ENCODE assay signal across 1 cellular context in genomic region chr19:15869109-15869555, GRCh38.
TF ChIP-seq lines count a peak whose summit lies in the region.

No MANE protein-coding gene starts in this region.

TF ChIP-seq in HepG2, 621 proteins besides CTCF, POLR2A, EP300 and RAD21 (continues in another document):
- TF ChIP-seq NFAT5 (CRISPR knock-in tag; IDR thresholded peaks at IDR 0.05) (no peak), TBX3 (IDR thresholded peaks at IDR 0.05; ENCODE audit: borderline replicate concordance) (no peak), ZNF7 (CRISPR knock-in tag; IDR thresholded peaks at IDR 0.05) (no peak), ZNF740 (CRISPR knock-in tag; IDR thresholded peaks at IDR 0.05) (peak; percentile 94), MTF2 (CRISPR knock-in tag; IDR thresholded peaks at IDR 0.05; ENCODE audit: borderline replicate concordance) (no peak), KAT8 (CRISPR knock-in tag; IDR thresholded peaks at IDR 0.05) (no peak), DNMT3B (CRISPR knock-in tag; conservative IDR thresholded peaks at IDR 0.05) (no peak), SRF (IDR thresholded peaks at IDR 0.05; ENCODE audit: low read depth, low read length) (no peak), E2F5 (CRISPR knock-in tag; conservative IDR thresholded peaks at IDR 0.05) (no peak), CAMTA2 (CRISPR knock-in tag; IDR thresholded peaks at IDR 0.05; ENCODE audit: borderline replicate concordance) (no peak), NR3C1 (CRISPR knock-in tag; IDR thresholded peaks at IDR 0.05) (no peak), ATF4 (CRISPR knock-in tag; IDR thresholded peaks at IDR 0.05) (peak in 1 of 2 experiments; percentile 55; a peak in 1 of 4 replicates), ZNF350 (CRISPR knock-in tag; IDR thresholded peaks at IDR 0.05; ENCODE audit: borderline replicate concordance, low read depth) (no peak), HMG20A (CRISPR knock-in tag; IDR thresholded peaks at IDR 0.05; ENCODE audit: borderline replicate concordance) (no peak), ZNF710 (CRISPR knock-in tag; IDR thresholded peaks at IDR 0.05; ENCODE audit: borderline replicate concordance) (0 out of 2 replicates have a peak, but pooled peaks have one; percentile 20), SNAPC5 (CRISPR knock-in tag; IDR thresholded peaks at IDR 0.05; ENCODE audit: borderline replicate concordance) (no peak), CCAR2 (optimal IDR thresholded peaks at IDR 0.05; ENCODE audit: low read depth, low read length) (no peak), ELK4 (CRISPR knock-in tag; IDR thresholded peaks at IDR 0.05; ENCODE audit: borderline replicate concordance) (no peak), ZNF407 (CRISPR knock-in tag; IDR thresholded peaks at IDR 0.05; ENCODE audit: not compliant biosample characterization) (no peak), HCFC1 (IDR thresholded peaks at IDR 0.05; ENCODE audit: low read depth, low read length) (no peak), PAWR (CRISPR knock-in tag; IDR thresholded peaks at IDR 0.05; ENCODE audit: borderline replicate concordance) (no peak), ZZZ3 (CRISPR knock-in tag; IDR thresholded peaks at IDR 0.05; ENCODE audit: borderline replicate concordance) (no peak), ZNF12 (CRISPR knock-in tag; IDR thresholded peaks at IDR 0.05) (no peak), ZFP90 (CRISPR knock-in tag; IDR thresholded peaks at IDR 0.05; ENCODE audit: borderline replicate concordance) (no peak), ZNF256 (CRISPR knock-in tag; conservative IDR thresholded peaks at IDR 0.05) (no peak), SMARCC2 (IDR thresholded peaks at IDR 0.05) (no peak), BORCS8-MEF2B (CRISPR knock-in tag; IDR thresholded peaks at IDR 0.05) (no peak), CREB1 (IDR thresholded peaks at IDR 0.05) (no peak), CREB1 (CRISPR knock-in tag; IDR thresholded peaks at IDR 0.05) (no peak), NKX3-1 (CRISPR knock-in tag; IDR thresholded peaks at IDR 0.05) (no peak), SMC3 (IDR thresholded peaks at IDR 0.05; ENCODE audit: low read length) (peak; percentile 59), ZNF496 (CRISPR knock-in tag; IDR thresholded peaks at IDR 0.05; ENCODE audit: insufficient replicate concordance) (no peak), CHD4 (IDR thresholded peaks at IDR 0.05; ENCODE audit: borderline replicate concordance, low read length) (no peak), TP53 (CRISPR knock-in tag; conservative IDR thresholded peaks at IDR 0.05) (no peak), ZNF296 (CRISPR knock-in tag; conservative IDR thresholded peaks at IDR 0.05) (no peak), POGK (CRISPR knock-in tag; conservative IDR thresholded peaks at IDR 0.05) (no peak), ZFX (CRISPR knock-in tag; IDR thresholded peaks at IDR 0.05; ENCODE audit: low read depth) (no peak), HES4 (CRISPR knock-in tag; IDR thresholded peaks at IDR 0.05; ENCODE audit: borderline replicate concordance) (no peak), ZBTB21 (CRISPR knock-in tag; IDR thresholded peaks at IDR 0.05) (no peak), IKZF1 (IDR thresholded peaks at IDR 0.05) (no peak), ZNF790 (CRISPR knock-in tag; IDR thresholded peaks at IDR 0.05; ENCODE audit: borderline replicate concordance) (no peak), IKZF4 (CRISPR knock-in tag; IDR thresholded peaks at IDR 0.05; ENCODE audit: borderline replicate concordance, low read depth, not compliant biosample characterization) (no peak), FOXA1 (IDR thresholded peaks at IDR 0.05) (no peak), FOXA1 (CRISPR knock-in tag; IDR thresholded peaks at IDR 0.05) (no peak), ELF3 (CRISPR knock-in tag; IDR thresholded peaks at IDR 0.05) (0 out of 2 replicates have a peak, but pooled peaks have one; percentile 20), ZMYM2 (CRISPR knock-in tag; IDR thresholded peaks at IDR 0.05) (no peak), ZNF615 (CRISPR knock-in tag; IDR thresholded peaks at IDR 0.05; ENCODE audit: borderline replicate concordance) (no peak)
